In the genomic region with DNA sequence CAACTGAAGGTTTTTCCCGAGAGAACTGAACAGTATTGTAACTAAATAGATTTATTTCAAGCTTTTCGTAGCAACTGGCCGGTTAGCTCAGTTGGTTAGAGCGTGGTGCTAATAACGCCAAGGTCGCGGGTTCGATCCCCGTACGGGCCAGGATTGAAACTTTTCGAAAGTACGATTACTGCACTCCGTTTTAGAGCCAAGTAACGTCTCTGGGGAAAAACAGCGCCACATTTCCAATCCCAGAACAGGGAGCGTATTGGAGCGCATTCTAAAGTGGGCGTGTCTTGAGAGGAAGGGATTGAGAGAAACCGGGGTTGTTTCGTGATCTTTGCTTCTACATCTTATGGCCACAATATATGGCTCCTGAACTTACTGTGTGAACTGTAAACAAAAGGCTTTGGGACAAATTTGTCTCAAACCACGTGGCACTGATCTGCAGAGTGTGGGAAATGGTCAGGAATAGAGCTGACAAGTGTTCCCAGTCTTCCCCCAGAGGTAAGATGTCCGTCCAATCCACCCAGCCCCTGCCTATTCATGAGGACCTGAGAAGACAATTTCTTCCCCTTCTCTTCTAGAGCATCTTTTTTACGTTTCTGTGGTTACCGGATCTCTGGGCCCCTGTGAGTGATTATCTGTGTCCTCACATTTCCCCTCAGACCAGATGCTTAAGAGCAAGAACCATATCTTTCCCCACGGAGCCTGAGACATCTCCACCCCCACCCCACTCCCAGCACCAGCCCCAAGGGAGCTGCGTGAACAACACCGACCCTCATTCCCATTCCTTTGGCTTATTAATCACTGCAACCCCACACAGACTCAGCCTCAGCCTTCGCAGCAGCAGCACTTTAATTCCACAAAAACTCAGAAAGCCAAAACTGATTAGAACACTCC, we compare ENCODE assay signal across 8 cellular contexts. TPM values are rescaled to one million over a fixed set of nuclear protein-coding genes. Genes with fewer than 3 reads are reported as not detected.
DNase-seq lines count a peak whose midpoint lies in the region; ATAC-seq and TF ChIP-seq lines count a peak whose summit lies in the region.

No MANE protein-coding gene starts in this region.

- H3K9me3 ChIP-seq in HCT116 (ENCODE audit: control insufficient read depth in 1 of 2, insufficient read depth in 1 of 2, low read depth in 1 of 2, low read length in 2 of 2) (no peaks in the 10 kb centered on the region), adipocyte (ENCODE audit: control insufficient read depth, low read length) (no peaks in the 10 kb centered on the region), heart right ventricle (no peaks in the 10 kb centered on the region), trophoblast cell (ENCODE audit: insufficient read depth, low read depth, low read length) (peaks cover 2% of the 10 kb centered on the region), tibial artery (no peaks in the 10 kb centered on the region)

- DNase-seq in DMS 273 (lab: John Stamatoyannopoulos, UW; ENCODE audit: unreplicated experiment), result peak; percentile 98
- peak; percentile 99 for DNase-seq in HCT116 (ENCODE audit: low read depth, low spot score)
- DNase-seq in NCI-H1436 (lab: John Stamatoyannopoulos, UW), result peak; percentile 90
- peak; percentile 99 to 100 for DNase-seq in SW 1271 (lab: John Stamatoyannopoulos, UW)
- DNase-seq in adipocyte (ENCODE audit: low read depth), result peak; percentile 100
- peak; percentile 90 to 96 for DNase-seq in heart right ventricle
- DNase-seq in trophoblast cell, result peak; percentile 98 to 100
- peak; percentile 93 to 96 for DNase-seq in tibial artery

- H3K4ac ChIP-seq in trophoblast cell (ENCODE audit: low read depth, low read length), result no peak overlapping the region

- H3K79me1 ChIP-seq in trophoblast cell (ENCODE audit: low read length), result peaks cover 9% of the 10 kb centered on the region

- H4K8ac ChIP-seq in trophoblast cell (ENCODE audit: low read depth, low read length), result no peak overlapping the region

- H3K27ac ChIP-seq in HCT116 (ENCODE audit: low read depth, low read length) (peak overlapping the region; percentile 89), heart right ventricle (peak overlapping the region; percentile 56 to 99 (median 93)), trophoblast cell (ENCODE audit: low read depth, low read length) (peak overlapping the region; percentile 26), tibial artery (peak overlapping the region; percentile 97 to 98)

- WGBS in heart right ventricle, 2 donors, result 4 to 5% methylated on average over 28 of the region's 28 CpGs
- WGBS in trophoblast cell (ENCODE audit: extremely low coverage, insufficient coverage, insufficient read length), result no CpG with 5 or more reads among the region's 28 CpGs

- H4K20me1 ChIP-seq in HCT116 (ENCODE audit: insufficient read depth), result no peaks in the 10 kb centered on the region

- no peak overlapping the region for H2AK5ac ChIP-seq in trophoblast cell (ENCODE audit: low read length)

- H3K4me3 ChIP-seq in HCT116 (replicated peaks in 1 of 2; ENCODE audit: low read depth in 1 of 2, low read length in 2 of 2), result peak overlapping the region; percentile 75 to 83
- peak overlapping the region; percentile 93 for H3K4me3 ChIP-seq in adipocyte (ENCODE audit: low read length)
- H3K4me3 ChIP-seq in heart right ventricle, result peak overlapping the region; percentile 29 to 90 (median 81)
- H3K4me3 ChIP-seq in trophoblast cell (ENCODE audit: low read depth, low read length), result peak overlapping the region; percentile 71
- peak overlapping the region; percentile 89 to 93 for H3K4me3 ChIP-seq in tibial artery

- H3K27me3 ChIP-seq in HCT116 (ENCODE audit: insufficient read depth, low read length), result no peaks in the 10 kb centered on the region
- no peaks in the 10 kb centered on the region for H3K27me3 ChIP-seq in adipocyte (replicated peaks; ENCODE audit: control insufficient read depth, insufficient read depth, low read length)
- H3K27me3 ChIP-seq in heart right ventricle, result no peaks in the 10 kb centered on the region
- no peaks in the 10 kb centered on the region for H3K27me3 ChIP-seq in trophoblast cell (ENCODE audit: insufficient read depth, low read length)
- H3K27me3 ChIP-seq in tibial artery, result no peaks in the 10 kb centered on the region

- H3K14ac ChIP-seq in trophoblast cell (ENCODE audit: low read length), result no peak overlapping the region

- POLR2A ChIA-PET in HCT116 (lab: Charles Lee), result interaction anchor here (0.6 to 6.9 kb wide), 9 partner anchors 9 to 66 kb away, joined by 3 to 63 read pairs (median 5); partner anchors contain the start of genes AURKB, CTC1 and PFAS

- no peak overlapping the region for H3K23ac ChIP-seq in trophoblast cell (ENCODE audit: low read length)

- intact Hi-C loops in HCT116 (cut with micrococcal nuclease), result loop anchor here (1.0 to 5.0 kb wide), 4 partner anchors 35 to 68 kb away; partner anchors contain the start of genes CTC1 and PFAS
- intact Hi-C loops in heart right ventricle (cut with DNase I), result loop anchor here (1.0 to 10.0 kb wide), 14 partner anchors 33 to 110 kb away; partner anchors contain the start of genes HES7 (in 4 of the 10), CTC1 (in 3 of the 10), PFAS (in 2 of the 10) and ALOXE3 (in 1 of the 10)
- intact Hi-C loops in tibial artery (cut with DNase I; ENCODE audit: low total_unique reads), result no loop called here

- peaks cover 31 to 60% of the 10 kb centered on the region in 2 experiments for H3K4me1 ChIP-seq in HCT116 (ENCODE audit: control insufficient read depth in 1 of 2, insufficient read depth in 2 of 2, low read length in 2 of 2)
- peaks cover 34% of the 10 kb centered on the region for H3K4me1 ChIP-seq in adipocyte (ENCODE audit: control insufficient read depth, insufficient read depth, low read length)
- peaks cover 9 to 62% (median 40%) of the 10 kb centered on the region in 9 donors for H3K4me1 ChIP-seq in heart right ventricle
- H3K4me1 ChIP-seq in trophoblast cell (ENCODE audit: control insufficient read depth in 1 of 2, insufficient read depth in 2 of 2, low read length in 2 of 2), result peaks cover 20 to 24% of the 10 kb centered on the region in 2 experiments
- peaks cover 0 to 38% (median 33%) of the 10 kb centered on the region in 4 donors for H3K4me1 ChIP-seq in tibial artery

- TF ChIP-seq CTCF in HCT116 (IDR thresholded peaks at IDR 0.05 in 2 of 3, conservative IDR thresholded peaks at IDR 0.05 in 1 of 3; ENCODE audit: borderline replicate concordance in 1 of 3, insufficient read depth in 1 of 3, low read depth in 2 of 3, low read length in 2 of 3) (no peak), heart right ventricle (IDR thresholded peaks at IDR 0.05) (no peak), tibial artery (IDR thresholded peaks at IDR 0.05) (no peak)

- no peak overlapping the region for H3K18ac ChIP-seq in trophoblast cell (ENCODE audit: low read length)

- no peaks in the 10 kb centered on the region for H3K9me2 ChIP-seq in HCT116 (ENCODE audit: insufficient read depth)

- H4K12ac ChIP-seq in trophoblast cell (ENCODE audit: low read depth, low read length), result no peak overlapping the region

- H2BK120ac ChIP-seq in trophoblast cell (ENCODE audit: insufficient read depth, low read length, poor library complexity), result no peak overlapping the region

- no peak overlapping the region for H2BK12ac ChIP-seq in trophoblast cell (ENCODE audit: low read length)

- peak; percentile 32; the same call in 1 of the 2 replicates for TF ChIP-seq RAD21 in HCT116 (IDR thresholded peaks at IDR 0.05; ENCODE audit: low read depth)

- H3K9ac ChIP-seq in HCT116 (ENCODE audit: low read length) (peak overlapping the region; percentile 87), adipocyte (ENCODE audit: low read length) (peak overlapping the region; percentile 92), trophoblast cell (ENCODE audit: low read length) (no peak overlapping the region)

- TF ChIP-seq POLR2A in HCT116 (IDR thresholded peaks at IDR 0.05; ENCODE audit: borderline replicate concordance, extremely low read depth, insufficient read depth, insufficient read length), result peak; percentile 28

- TSS peak; percentile 100 for BruUV-seq in HCT116 (replicated peaks; lab: Mats Ljungman, UMichigan)

- CTCF ChIA-PET in HCT116 (lab: Charles Lee), result interaction anchor here (1.0 to 1.2 kb wide), 3 partner anchors 24 to 108 kb away, joined by 3 to 4 read pairs (median 4); no protein-coding TSS in a partner anchor

- H2BK5ac ChIP-seq in trophoblast cell (ENCODE audit: low read depth, low read length, poor library complexity), result no peak overlapping the region

- RAD21 ChIA-PET in HCT116 (lab: Charles Lee; ENCODE audit: low non-redundant PET in 1 of 2, low total read pairs in 2 of 2, uncharacterized antibody in 2 of 2, unreplicated experiment in 2 of 2), result interaction anchor here (1.0 to 1.1 kb wide), 2 partner anchors 36 to 108 kb away, joined by 3 read pairs; no protein-coding TSS in a partner anchor

- no peak overlapping the region for H2AFZ ChIP-seq in HCT116 (ENCODE audit: low read depth, low read length, poor library complexity, severe bottlenecking)
- H2AFZ ChIP-seq in trophoblast cell (ENCODE audit: insufficient read depth, low read length, poor library complexity), result no peak overlapping the region

- H3K4me2 ChIP-seq in HCT116 (ENCODE audit: low read length) (peak overlapping the region; percentile 95), trophoblast cell (ENCODE audit: low read length) (peak overlapping the region; percentile 82)

- peak; percentile 57 for ATAC-seq in HCT116
- peak; percentile 37 to 58 (median 44) for ATAC-seq in heart right ventricle

- H3K36me3 ChIP-seq in HCT116 (ENCODE audit: control insufficient read depth in 1 of 2, insufficient read depth in 2 of 2, low read length in 2 of 2) (no peaks in the 10 kb centered on the region), adipocyte (ENCODE audit: control insufficient read depth, insufficient read depth, low read length, severe bottlenecking) (no peaks in the 10 kb centered on the region), heart right ventricle (no peaks in the 10 kb centered on the region), trophoblast cell (ENCODE audit: control insufficient read depth in 1 of 2, insufficient read depth in 2 of 2, low read length in 2 of 2) (no peaks in the 10 kb centered on the region), tibial artery (no peaks in the 10 kb centered on the region)

- H3K79me2 ChIP-seq in HCT116 (ENCODE audit: insufficient read depth, low read length) (peaks cover 14% of the 10 kb centered on the region; the same call in 1 of the 2 replicates), trophoblast cell (ENCODE audit: control insufficient read depth, insufficient read depth, low read length, poor library complexity) (peaks cover 3% of the 10 kb centered on the region)

- no peak overlapping the region for H4K91ac ChIP-seq in trophoblast cell (ENCODE audit: low read depth, low read length)

RNA-seq across cellular contexts. Expression of gene BORCS6, which starts 2.2 kb away (rescaled TPM):
- 6.4 TPM for total RNA-seq in HCT116 (2021; ENCODE audit: unreplicated experiment)
- 4.7 and 5.4 TPM in 2 replicates for polyA plus RNA-seq in HCT116 (2012)
- total RNA-seq in heart right ventricle, result 1 to 10 TPM; 5.3 to 9.4 (median 7.7) TPM
- 10 to 100 TPM in 1 of 2 donors, 1 to 10 TPM in 1; 4.2 to 13.8 TPM for polyA plus RNA-seq in heart right ventricle
- 3.3 and 3.6 TPM in 2 replicates for polyA plus RNA-seq in trophoblast cell (2013)

RNA-seq across cellular contexts. Expression of gene TMEM107, which starts 11.6 kb away (rescaled TPM):
- total RNA-seq in HCT116 (2021; ENCODE audit: unreplicated experiment) (30.1 TPM), heart right ventricle (10 to 100 TPM in 1 of 10 donors, 1 to 10 TPM in 9; 5.2 to 15.2 (median 7.3) TPM)
- 30.8 and 40.9 TPM in 2 replicates for polyA plus RNA-seq in HCT116 (2012)
- 1 to 10 TPM; 4.5 to 7.8 TPM for polyA plus RNA-seq in heart right ventricle
- 7.4 and 7.6 TPM in 2 replicates for polyA plus RNA-seq in trophoblast cell (2013)

RNA-seq across cellular contexts. Expression of gene AURKB, which starts 22.6 kb away (rescaled TPM):
- total RNA-seq in HCT116 (2021; ENCODE audit: unreplicated experiment) (141 TPM), heart right ventricle (1 to 10 TPM in 3 of 10 donors, under 1 TPM in 2, not detected in 5; 0.38 to 6.4 (median 1.0) TPM)
- polyA plus RNA-seq in HCT116 (2012), result 216 and 232 TPM in 2 replicates
- polyA plus RNA-seq in heart right ventricle, result 1 to 10 TPM in 1 of 2 donors, under 1 TPM in 1; 0.38 to 1.5 TPM
- polyA plus RNA-seq in trophoblast cell (2013), result 77.1 and 81.2 TPM in 2 replicates

RNA-seq across cellular contexts. Expression of gene VAMP2, which starts 25.0 kb away (rescaled TPM):
- total RNA-seq in HCT116 (2021; ENCODE audit: unreplicated experiment) (35.9 TPM), heart right ventricle (10 to 100 TPM; 46.8 to 67.8 (median 62.7) TPM)
- 44.1 and 53.0 TPM in 2 replicates for polyA plus RNA-seq in HCT116 (2012)
- polyA plus RNA-seq in heart right ventricle, result 10 to 100 TPM; 49.0 to 54.3 TPM
- 31.6 and 33.5 TPM in 2 replicates for polyA plus RNA-seq in trophoblast cell (2013)

RNA-seq across cellular contexts. Expression of gene PER1, which starts 35.6 kb away (rescaled TPM):
- total RNA-seq in HCT116 (2021; ENCODE audit: unreplicated experiment) (87.6 TPM), heart right ventricle (100 to 1,000 TPM in 6 of 10 donors, 10 to 100 TPM in 4; 37.4 to 154 (median 112) TPM)
- polyA plus RNA-seq in HCT116 (2012), result 102 and 166 TPM in 2 replicates
- polyA plus RNA-seq in heart right ventricle, result 100 to 1,000 TPM; 112 to 135 TPM
- 13.5 and 14.1 TPM in 2 replicates for polyA plus RNA-seq in trophoblast cell (2013)

Comparison
In these comparisons a context has a peak if more than half of its experiments do, and no peak if none do; other contexts are left out.
1. Peak in every context shown above with its lines: DNase-seq, ATAC-seq, H3K4me3 ChIP-seq and H3K27ac ChIP-seq.
2. H3K27ac ChIP-seq: peak in every context shown above with its lines; median percentile 98 in tibial artery; 93 in heart right ventricle; 89 in HCT116; 26 in trophoblast cell.
3. RNA of gene AURKB, which starts 22.6 kb away (total RNA-seq): 141 TPM in HCT116 (single experiment); 0.38 to 6.4 TPM in heart right ventricle; every median in the first group is over 10 times any median in the second.